ENCODE assay signal across 8 cellular contexts in the genomic region with DNA sequence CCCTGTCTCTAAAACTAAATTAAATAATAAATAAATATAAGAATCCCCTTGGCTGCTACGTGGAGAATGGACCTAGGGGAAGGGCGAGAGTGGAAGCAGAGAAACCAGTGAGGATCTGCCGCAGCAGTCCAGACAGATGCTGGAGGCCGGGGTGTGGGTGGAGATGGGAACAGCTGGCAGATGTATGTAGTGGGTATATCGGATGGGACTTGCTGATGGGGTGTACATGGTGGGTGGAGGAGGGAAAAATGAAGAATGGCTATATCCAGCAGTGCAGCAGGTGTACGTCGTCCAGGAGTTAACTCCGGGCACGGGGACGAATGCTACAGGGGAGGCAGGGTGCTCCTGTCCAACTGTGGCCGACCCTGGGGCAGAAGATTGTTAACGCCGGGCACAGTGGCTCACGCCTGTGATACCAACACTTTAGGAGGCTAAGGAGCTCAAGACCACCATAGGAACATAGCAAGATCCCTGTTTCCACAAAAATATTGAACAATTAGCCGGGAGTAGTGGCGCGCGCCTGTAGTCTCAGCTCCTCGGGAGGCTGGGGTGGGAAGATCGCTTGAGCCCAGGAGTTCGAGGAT. TPM values are rescaled to one million over a fixed set of nuclear protein-coding genes. Genes with fewer than 3 reads are reported as not detected.
DNase-seq lines count a peak whose midpoint lies in the region; ATAC-seq and TF ChIP-seq lines count a peak whose summit lies in the region.

No MANE protein-coding gene starts in this region.

- H3K9me3 Mint-ChIP-seq in Calu3 (ENCODE audit: low read depth, unreplicated experiment) = no peaks in the 10 kb centered on the region
- H3K9me3 Mint-ChIP-seq in osteocyte (ENCODE audit: unreplicated experiment) = no peaks in the 10 kb centered on the region

- TF ChIP-seq CTCF in Calu3 (IDR thresholded peaks at IDR 0.05; ENCODE audit: unreplicated experiment) (no peak), osteocyte (IDR thresholded peaks at IDR 0.05) (no peak), omental fat pad (IDR thresholded peaks at IDR 0.05) (no peak)

- H3K36me3 Mint-ChIP-seq in Calu3 (ENCODE audit: insufficient read depth, unreplicated experiment) = peaks cover 50% of the 10 kb centered on the region
- no peaks in the 10 kb centered on the region for H3K36me3 Mint-ChIP-seq in osteocyte (ENCODE audit: unreplicated experiment)

- H3K27me3 ChIP-seq in NT2/D1 (ENCODE audit: insufficient read depth, insufficient read length) (no peaks in the 10 kb centered on the region), endocrine pancreas (ENCODE audit: control insufficient read depth, insufficient read depth, low read length) (no peaks in the 10 kb centered on the region)

- H3K36me3 ChIP-seq in NT2/D1 (ENCODE audit: insufficient read depth, insufficient read length, low read length) (peaks cover 39% of the 10 kb centered on the region), endocrine pancreas (ENCODE audit: control insufficient read depth, insufficient read depth, low read length) (no peaks in the 10 kb centered on the region)

- intact Hi-C loops in Calu3 (cut with micrococcal nuclease; ENCODE audit: unreplicated experiment) = no loop called here

- DNase-seq in Calu3 (no peak), NT2/D1 (ENCODE audit: low read depth, low spot score) (no peak), osteocyte (ENCODE audit: extremely low spot score, unreplicated experiment) (no peak), HuH-7 (ENCODE audit: low spot score) (no peak), omental fat pad (ENCODE audit: low spot score) (no peak), NCI-H1092 treated with DMSO at 0.1 percent for 48 hours (lab: John Stamatoyannopoulos, UW) (no peak), NCI-H1930 (lab: John Stamatoyannopoulos, UW) (no peak)

- no peak for ATAC-seq in omental fat pad (ENCODE audit: low FRiP score)

- H3K4me1 Mint-ChIP-seq in Calu3 (ENCODE audit: low read depth, unreplicated experiment) (no peaks in the 10 kb centered on the region), osteocyte (ENCODE audit: unreplicated experiment) (peaks cover 10% of the 10 kb centered on the region)

- TSS peak; percentile 78 for BruUV-seq in Calu3 (replicated peaks; lab: Mats Ljungman, UMichigan)

- H3K9me3 ChIP-seq in NT2/D1 (ENCODE audit: insufficient read depth, low read length) (no peaks in the 10 kb centered on the region), endocrine pancreas (ENCODE audit: control insufficient read depth, low read length) (no peaks in the 10 kb centered on the region)

- H3K4me3 Mint-ChIP-seq in Calu3 (ENCODE audit: low read depth, unreplicated experiment) (peak overlapping the region; percentile 91), osteocyte (ENCODE audit: unreplicated experiment) (peak overlapping the region; percentile 98)

- H3K4me1 ChIP-seq in NT2/D1 (ENCODE audit: insufficient read depth, insufficient read length) = no peaks in the 10 kb centered on the region
- H3K4me1 ChIP-seq in endocrine pancreas (ENCODE audit: control insufficient read depth, insufficient read depth, low read length) = no peaks in the 10 kb centered on the region

- peak overlapping the region; percentile 70 for H3K4me3 ChIP-seq in NT2/D1 (ENCODE audit: insufficient read length, low read depth)
- peak overlapping the region; percentile 45 for H3K4me3 ChIP-seq in endocrine pancreas (ENCODE audit: control insufficient read depth, insufficient read depth, low read length)

- H3K9ac ChIP-seq in NT2/D1 (ENCODE audit: insufficient read length, low read depth) (peak overlapping the region; percentile 85), endocrine pancreas (ENCODE audit: control insufficient read depth, insufficient read depth, low read length) (peak overlapping the region; percentile 66)

- H3K27ac Mint-ChIP-seq in Calu3 (ENCODE audit: unreplicated experiment) (peak overlapping the region; percentile 98), osteocyte (ENCODE audit: unreplicated experiment) (peak overlapping the region; percentile 96)

- CTCF ChIA-PET in Calu3 (lab: Charles Lee) = interaction anchor here (0.7 to 0.9 kb wide), 5 partner anchors 10 to 1431 kb away, joined by 3 to 6 read pairs (median 4); no protein-coding TSS in a partner anchor

- H3K27me3 Mint-ChIP-seq in Calu3 (ENCODE audit: unreplicated experiment) (no peaks in the 10 kb centered on the region), osteocyte (ENCODE audit: unreplicated experiment) (no peaks in the 10 kb centered on the region)

RNA-seq across cellular contexts. Expression of a gene that starts 0.7 kb away (rescaled TPM):
- total RNA-seq in Calu3 (2022) (31.1 and 33.9 TPM in 2 replicates), osteocyte (32.9 and 38.6 TPM in 2 replicates), omental fat pad (10 to 100 TPM in 3 of 4 donors, 1 to 10 TPM in 1; 8.2 to 11.9 (median 10.5) TPM)

RNA-seq across cellular contexts. Expression of a gene that starts 0.9 kb away (rescaled TPM):
- total RNA-seq in Calu3 (2022) = 7.3 and 8.4 TPM in 2 replicates
- total RNA-seq in osteocyte = 4.1 and 5.5 TPM in 2 replicates
- 1 to 10 TPM in 2 of 4 donors, under 1 TPM in 1, not detected in 1; 0.82 to 1.4 (median 1.3) TPM for total RNA-seq in omental fat pad
